16 cellular contexts compared by ENCODE assay signal in genomic region chr7:158015403-158016116, GRCh38.
DNase-seq lines count a peak whose midpoint lies in the region; ATAC-seq and TF ChIP-seq lines count a peak whose summit lies in the region.
"Had no signal": no experiment of that assay in that cellular context is flagged by ENCODE, and none has a peak within 500 bp of the region (broad histone marks: within the 10 kb centered on the region; RNA-seq: fewer than 3 reads in every experiment).

No MANE protein-coding gene starts in this region.

- H3K36me3 ChIP-seq in smooth muscle cell (ENCODE audit: low read depth) (no peaks in the 10 kb centered on the region), PC-3 (ENCODE audit: low read depth, low read length) (no peaks in the 10 kb centered on the region)
- H3K36me3 ChIP-seq: cardiac muscle cell, HAP-1 had no signal

- WGBS in smooth muscle cell (ENCODE audit: low lambda C conversion rate): 24% methylated on average over 18 of the region's 18 CpGs

- H3K4me1 ChIP-seq in smooth muscle cell (ENCODE audit: low read depth) (peaks cover 24% of the 10 kb centered on the region), PC-3 (ENCODE audit: insufficient read depth, low read length) (no peaks in the 10 kb centered on the region)
- H3K4me1 ChIP-seq: Caco-2, HAP-1 had no signal

- no peaks in the 10 kb centered on the region for H3F3A ChIP-seq in smooth muscle cell (ENCODE audit: low read depth)
- H3F3A ChIP-seq in PC-3 (ENCODE audit: low read length, unreplicated experiment): no peaks in the 10 kb centered on the region

- ATAC-seq in PC-3: no peak
- no peak for ATAC-seq in activated naive CD4-positive, alpha-beta T cell treated with anti-CD3 and anti-CD28 coated beads, Interleukin-2, amount 50 U/mL, for 72 hours
- ATAC-seq: stimulated activated effector memory CD8-positive, alpha-beta T cell treated with anti-CD3 and anti-CD28 coated beads, Interleukin-12 subunit alpha, Interleukin-12 subunit beta, amount 100 ng/mL, for 72 hours had no signal

- H3K4me2 ChIP-seq in smooth muscle cell: peak overlapping the region; percentile 83
- H3K4me2 ChIP-seq in PC-3 (ENCODE audit: low read length): no peak overlapping the region

- no peaks in the 10 kb centered on the region for H3K36me3 Mint-ChIP-seq in activated naive CD4-positive, alpha-beta T cell treated with anti-CD3 and anti-CD28 coated beads, Interleukin-2, amount 50 U/mL, for 72 hours
- H3K36me3 Mint-ChIP-seq: IgD-negative memory B cell; stimulated activated effector memory CD8-positive, alpha-beta T cell treated with anti-CD3 and anti-CD28 coated beads, Interleukin-12 subunit alpha, Interleukin-12 subunit beta, amount 100 ng/mL, for 72 hours had no signal

- BruUV-seq in PC-3 (replicated peaks; lab: Mats Ljungman, UMichigan): no TSS peak

- H3K79me2 ChIP-seq in smooth muscle cell (ENCODE audit: low read depth) (no peaks in the 10 kb centered on the region), PC-3 (ENCODE audit: low read length) (no peaks in the 10 kb centered on the region)

- H3K9me2 ChIP-seq in PC-3 (replicated peaks; ENCODE audit: low read length): no peaks in the 10 kb centered on the region

- CTCF ChIA-PET in PC-3 (lab: Charles Lee): no interaction called here

- intact Hi-C loops in PC-3 (cut with micrococcal nuclease): no loop called here

- H3K27ac Mint-ChIP-seq in activated naive CD4-positive, alpha-beta T cell treated with anti-CD3 and anti-CD28 coated beads, Interleukin-2, amount 50 U/mL, for 72 hours: no peak overlapping the region
- H3K27ac Mint-ChIP-seq: IgD-negative memory B cell; stimulated activated effector memory CD8-positive, alpha-beta T cell treated with anti-CD3 and anti-CD28 coated beads, Interleukin-12 subunit alpha, Interleukin-12 subunit beta, amount 100 ng/mL, for 72 hours had no signal

- DNase-seq in DMS153 (lab: John Stamatoyannopoulos, UW) (peak; percentile 21), DMS153 treated with DMSO at 0.1 percent for 48 hours (lab: John Stamatoyannopoulos, UW; ENCODE audit: unreplicated experiment) (no peak), NCI-H748 treated with DMSO at 0.1 percent for 48 hours (lab: John Stamatoyannopoulos, UW) (peak; percentile 65), kidney tubule cell (ENCODE audit: low spot score) (peak; percentile 9), smooth muscle cell (lab: John Stamatoyannopoulos, UW; ENCODE audit: unreplicated experiment) (no peak), PC-3 (no peak), amygdala (lab: John Stamatoyannopoulos, UW) (no peak)
- DNase-seq in activated naive CD4-positive, alpha-beta T cell treated with anti-CD3 and anti-CD28 coated beads, Interleukin-2, amount 50 U/mL, for 72 hours (ENCODE audit: low spot score in 2 of 2): no peak
- DNase-seq: activated CD4-positive, alpha-beta T cell treated with anti-CD3 and anti-CD28 coated beads for 1 hour had no signal

- H3K9me3 ChIP-seq in smooth muscle cell (replicated peaks; ENCODE audit: low read depth) (no peaks in the 10 kb centered on the region), PC-3 (ENCODE audit: low read length) (no peaks in the 10 kb centered on the region)
- H3K9me3 ChIP-seq: Caco-2, HAP-1 had no signal

- H3K9ac ChIP-seq in smooth muscle cell (ENCODE audit: low read depth): no peak overlapping the region
- no peak overlapping the region for H3K9ac ChIP-seq in PC-3 (ENCODE audit: low read length)

- H3K9me3 Mint-ChIP-seq in activated naive CD4-positive, alpha-beta T cell treated with anti-CD3 and anti-CD28 coated beads, Interleukin-2, amount 50 U/mL, for 72 hours: no peaks in the 10 kb centered on the region
- H3K9me3 Mint-ChIP-seq: IgD-negative memory B cell; neural crest cell; stimulated activated effector memory CD8-positive, alpha-beta T cell treated with anti-CD3 and anti-CD28 coated beads, Interleukin-12 subunit alpha, Interleukin-12 subunit beta, amount 100 ng/mL, for 72 hours had no signal

- H4K20me1 ChIP-seq in smooth muscle cell (ENCODE audit: low read depth) (no peaks in the 10 kb centered on the region), PC-3 (ENCODE audit: low read length) (no peaks in the 10 kb centered on the region)

- H3K27me3 ChIP-seq in smooth muscle cell (ENCODE audit: low read depth): peaks cover 42% of the 10 kb centered on the region
- H3K27me3 ChIP-seq in PC-3 (ENCODE audit: low read length): peaks cover 20% of the 10 kb centered on the region
- H3K27me3 ChIP-seq: cardiac muscle cell had no signal

- no peak overlapping the region for H3K27ac ChIP-seq in smooth muscle cell (ENCODE audit: low read depth)
- H3K27ac ChIP-seq in PC-3 (ENCODE audit: low read length): no peak overlapping the region
- H3K27ac ChIP-seq: 22Rv1, cardiac muscle cell had no signal

- H2AFZ ChIP-seq in smooth muscle cell (ENCODE audit: low read depth) (peak overlapping the region; percentile 90), PC-3 (ENCODE audit: low read length) (no peak overlapping the region)

- TF ChIP-seq CTCF in smooth muscle cell (IDR thresholded peaks at IDR 0.05; ENCODE audit: borderline replicate concordance, insufficient read depth, poor library complexity, severe bottlenecking): no peak
- TF ChIP-seq CTCF in PC-3 (conservative IDR thresholded peaks at IDR 0.05; ENCODE audit: low read depth, low read length): no peak

- H3K4me3 ChIP-seq in smooth muscle cell: peak overlapping the region; percentile 45
- H3K4me3 ChIP-seq in PC-3 (ENCODE audit: low read length): no peak overlapping the region
- H3K4me3 ChIP-seq: cardiac muscle cell, HAP-1 had no signal

- POLR2A ChIA-PET in PC-3 (lab: Charles Lee; ENCODE audit: unreplicated experiment): no interaction called here

Comparison
In these comparisons a context has a peak if more than half of its experiments do, and no peak if none do; other contexts are left out.
1. DNase-seq: peak in DMS153 (single experiment), NCI-H748 treated with DMSO at 0.1 percent for 48 hours (single experiment) and kidney tubule cell (single experiment); none in DMS153 treated with DMSO at 0.1 percent for 48 hours (single experiment), smooth muscle cell (single experiment), PC-3 (single experiment), activated naive CD4-positive, alpha-beta T cell treated with anti-CD3 and anti-CD28 coated beads, Interleukin-2, amount 50 U/mL, for 72 hours (0 of 2) and amygdala (0 of 56).